Comparison of ENCODE assay signal across 19 cellular contexts in the genomic region with DNA sequence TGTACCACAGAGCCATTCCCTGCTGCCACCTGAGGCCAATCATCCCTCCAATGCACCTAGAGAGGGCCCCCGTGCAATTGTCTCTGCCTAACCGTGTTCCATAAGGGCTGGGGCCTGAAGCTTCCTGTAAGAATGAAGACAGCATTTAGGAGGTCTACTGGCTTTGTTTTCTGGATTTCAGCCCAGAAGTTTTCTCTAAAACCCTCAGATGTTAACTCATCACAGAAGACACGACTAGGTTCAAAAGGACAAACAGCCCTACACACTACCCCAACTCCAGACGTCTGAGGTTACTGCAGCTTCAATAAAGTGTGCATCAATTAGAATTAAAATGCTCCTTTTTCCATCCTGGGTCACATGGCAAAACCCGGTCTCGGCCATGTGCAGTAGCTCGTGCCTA.
"Had no signal": no experiment of that assay in that cellular context is flagged by ENCODE, and none has a peak within 500 bp of the region (broad histone marks: within the 10 kb centered on the region; RNA-seq: fewer than 3 reads in every experiment).

No MANE protein-coding gene starts in this region.

- H3K27ac Mint-ChIP-seq: activated CD4-positive, alpha-beta T cell treated with anti-CD3 and anti-CD28 coated beads, Interleukin-2, amount 10 ng/mL, durations not matched to agents 7 days and 5 days; activated CD8-positive, alpha-beta T cell treated with anti-CD3 and anti-CD28 coated beads, Interleukin-2, amount 10 ng/mL, durations not matched to agents 7 days and 5 days; activated naive CD4-positive, alpha-beta T cell treated with anti-CD3 and anti-CD28 coated beads for 36 hours; activated T-cell treated with anti-CD3 and anti-CD28 coated beads, Interleukin-2, amount 50 U/mL, for 24 hours; activated T-helper 2 cell treated with anti-CD3 and anti-CD28 coated beads, Interferon-gamma antibody, Interleukin-2, Interleukin-4, amounts not matched to agents 10 μg/mL and 5 μg/mL and 100 μg/mL, durations not matched to agents 14 hours and 24 hours and 36 hours; brain; immature natural killer cell; naive thymus-derived CD4-positive, alpha-beta T cell; T-cell had no signal

- H3K4me3 ChIP-seq: dorsolateral prefrontal cortex, pancreas, spleen, tibial artery had no signal

- ATAC-seq: activated CD8-positive, alpha-beta T cell treated with anti-CD3 and anti-CD28 coated beads, Interleukin-2, amount 10 ng/mL, durations not matched to agents 7 days and 5 days; left ventricle myocardium superior; naive thymus-derived CD4-positive, alpha-beta T cell; pancreas; T-cell had no signal

- H3K27ac ChIP-seq: dorsolateral prefrontal cortex, neutrophil, pancreas, spleen, tibial artery had no signal

- H3K9me3 ChIP-seq: neutrophil, pancreas, spleen, tibial artery had no signal

- H3K36me3 ChIP-seq: neutrophil, pancreas, spleen, tibial artery had no signal

- H3K4me1 ChIP-seq: pancreas, spleen, tibial artery had no signal

- DNase-seq: activated CD4-positive, alpha-beta T cell treated with anti-CD3 and anti-CD28 coated beads, Interleukin-2, amount 10 ng/mL, durations not matched to agents 7 days and 5 days; activated CD8-positive, alpha-beta T cell treated with anti-CD3 and anti-CD28 coated beads, Interleukin-2, amount 10 ng/mL, durations not matched to agents 7 days and 5 days; activated naive CD4-positive, alpha-beta T cell treated with anti-CD3 and anti-CD28 coated beads for 36 hours; activated T-cell treated with anti-CD3 and anti-CD28 coated beads, Interleukin-2, amount 50 U/mL, for 24 hours; anterior cingulate cortex; caudate nucleus; dorsolateral prefrontal cortex; immature natural killer cell; left ventricle myocardium superior; naive thymus-derived CD4-positive, alpha-beta T cell; pancreas; spleen; stimulated activated naive CD4-positive, alpha-beta T cell treated with Interleukin-2 at 50 U/mL for 16 hours; T-cell; T-helper 9 cell; tibial artery had no signal

- H3K9me3 Mint-ChIP-seq: activated CD4-positive, alpha-beta T cell treated with anti-CD3 and anti-CD28 coated beads, Interleukin-2, amount 10 ng/mL, durations not matched to agents 7 days and 5 days; activated naive CD4-positive, alpha-beta T cell treated with anti-CD3 and anti-CD28 coated beads for 36 hours; activated T-cell treated with anti-CD3 and anti-CD28 coated beads, Interleukin-2, amount 50 U/mL, for 24 hours; activated T-helper 2 cell treated with anti-CD3 and anti-CD28 coated beads, Interferon-gamma antibody, Interleukin-2, Interleukin-4, amounts not matched to agents 10 μg/mL and 5 μg/mL and 100 μg/mL, durations not matched to agents 14 hours and 24 hours and 36 hours; brain; immature natural killer cell; naive thymus-derived CD4-positive, alpha-beta T cell; T-cell had no signal

- H3K36me3 Mint-ChIP-seq: brain; immature natural killer cell; naive thymus-derived CD4-positive, alpha-beta T cell; T-cell had no signal

- H3K27me3 ChIP-seq: pancreas had no signal

- H3K4me3 Mint-ChIP-seq: activated CD4-positive, alpha-beta T cell treated with anti-CD3 and anti-CD28 coated beads, Interleukin-2, amount 10 ng/mL, durations not matched to agents 7 days and 5 days; activated CD8-positive, alpha-beta T cell treated with anti-CD3 and anti-CD28 coated beads, Interleukin-2, amount 10 ng/mL, durations not matched to agents 7 days and 5 days; activated naive CD4-positive, alpha-beta T cell treated with anti-CD3 and anti-CD28 coated beads for 36 hours; activated T-cell treated with anti-CD3 and anti-CD28 coated beads, Interleukin-2, amount 50 U/mL, for 24 hours; brain; immature natural killer cell; naive thymus-derived CD4-positive, alpha-beta T cell; T-cell had no signal

- H3K4me1 Mint-ChIP-seq: activated CD4-positive, alpha-beta T cell treated with anti-CD3 and anti-CD28 coated beads, Interleukin-2, amount 10 ng/mL, durations not matched to agents 7 days and 5 days; brain; T-cell had no signal
